ENCODE assay signal across 8 cellular contexts in genomic region chrX:109537324-109537665, GRCh38. TPM values are rescaled to one million over a fixed set of nuclear protein-coding genes. Genes with fewer than 3 reads are reported as not detected.
DNase-seq lines count a peak whose midpoint lies in the region; ATAC-seq and TF ChIP-seq lines count a peak whose summit lies in the region.

No MANE protein-coding gene starts in this region.

- H3K4me1 ChIP-seq in iPS-15b (ENCODE audit: control insufficient read depth, insufficient read depth, low read length), result no peaks in the 10 kb centered on the region
- no peaks in the 10 kb centered on the region for H3K4me1 ChIP-seq in smooth muscle cell (ENCODE audit: low read depth)

- H2AFZ ChIP-seq in smooth muscle cell (ENCODE audit: low read depth), result peak overlapping the region; percentile 71

- no peak for TF ChIP-seq POLR2A in GM18505 (IDR thresholded peaks at IDR 0.05; ENCODE audit: borderline replicate concordance, extremely low read depth, insufficient read depth, insufficient read length)

- peak overlapping the region; percentile 93 for H3K27ac ChIP-seq in smooth muscle cell (ENCODE audit: low read depth)

- H3K36me3 ChIP-seq in iPS-15b (ENCODE audit: control insufficient read depth, insufficient read depth, low read length), result no peaks in the 10 kb centered on the region
- H3K36me3 ChIP-seq in smooth muscle cell (ENCODE audit: low read depth), result no peaks in the 10 kb centered on the region

- no peaks in the 10 kb centered on the region for H3F3A ChIP-seq in smooth muscle cell (ENCODE audit: low read depth)

- TF ChIP-seq CTCF in smooth muscle cell (IDR thresholded peaks at IDR 0.05; ENCODE audit: borderline replicate concordance, insufficient read depth, poor library complexity, severe bottlenecking) (no peak), GM13977 (IDR thresholded peaks at IDR 0.05; ENCODE audit: extremely low read depth, insufficient read depth, missing control alignments) (no peak)

- ATAC-seq in GM18505 (IDR thresholded peaks at IDR 0.05; ENCODE audit: unreplicated experiment) (no peak), HG02870 (IDR thresholded peaks at IDR 0.05; ENCODE audit: unreplicated experiment) (no peak)

- H3K4me2 ChIP-seq in smooth muscle cell, result peak overlapping the region; percentile 77

- H3K9me3 ChIP-seq in iPS-15b (ENCODE audit: control insufficient read depth, insufficient read depth, low read length), result no peaks in the 10 kb centered on the region
- H3K9me3 ChIP-seq in smooth muscle cell (replicated peaks; ENCODE audit: low read depth), result no peaks in the 10 kb centered on the region

- H3K9ac ChIP-seq in iPS-15b (ENCODE audit: low read depth, low read length) (no peak overlapping the region), smooth muscle cell (ENCODE audit: low read depth) (peak overlapping the region; percentile 88)

- 42% methylated on average over 10 of the region's 10 CpGs for WGBS in smooth muscle cell (ENCODE audit: low lambda C conversion rate)

- peak overlapping the region; percentile 73 for H3K4me3 ChIP-seq in Jurkat, Clone E6-1 (ENCODE audit: low read length)
- H3K4me3 ChIP-seq in iPS-15b (ENCODE audit: low read depth, low read length) (peak overlapping the region; percentile 94), smooth muscle cell (peak overlapping the region; percentile 65)

- H3K27me3 ChIP-seq in iPS-15b (ENCODE audit: control insufficient read depth, insufficient read depth, low read length) (peaks cover 21% of the 10 kb centered on the region), smooth muscle cell (ENCODE audit: low read depth) (no peaks in the 10 kb centered on the region)

- peak; percentile 38 for DNase-seq in DMS79 treated with DMSO at 0.1 percent for 48 hours (lab: John Stamatoyannopoulos, UW)
- peak; percentile 2 for DNase-seq in Jurkat, Clone E6-1 (ENCODE audit: low read depth, low spot score)
- DNase-seq in amniotic stem cell (lab: John Stamatoyannopoulos, UW), result peak; percentile 32
- no peak for DNase-seq in smooth muscle cell (lab: John Stamatoyannopoulos, UW; ENCODE audit: unreplicated experiment)
- DNase-seq in GM13977 (ENCODE audit: low spot score), result no peak

- H4K20me1 ChIP-seq in smooth muscle cell (ENCODE audit: low read depth), result no peaks in the 10 kb centered on the region

- H3K79me2 ChIP-seq in smooth muscle cell (ENCODE audit: low read depth), result no peaks in the 10 kb centered on the region

- in situ Hi-C loops in GM13977 (cut with MboI; ENCODE audit: low pct_unique_long_range_greater_than_20kb, low sequenced_read_pairs, unreplicated experiment), result no loop called here

RNA-seq across cellular contexts. Expression of gene NXT2, which starts 0.7 kb away (rescaled TPM):
- polyA plus RNA-seq in Jurkat, Clone E6-1 (2012; ENCODE audit: insufficient read depth, insufficient read length), result 12.0 TPM
- total RNA-seq in smooth muscle cell, result 12.2 and 12.8 TPM in 2 replicates
- 4.4 and 4.7 TPM in 2 replicates for polyA plus RNA-seq in smooth muscle cell

RNA-seq across cellular contexts. Expression of gene GUCY2F, which starts 55.4 kb away (rescaled TPM):
- not detected for polyA plus RNA-seq in Jurkat, Clone E6-1 (2012; ENCODE audit: insufficient read depth, insufficient read length)
- 0.13 TPM in 1 of 2 replicates, not detected in the other for total RNA-seq in smooth muscle cell
- not detected in 2 replicates for polyA plus RNA-seq in smooth muscle cell

Comparison
In these comparisons a context has a peak if more than half of its experiments do, and no peak if none do; other contexts are left out.
1. DNase-seq: peak in DMS79 treated with DMSO at 0.1 percent for 48 hours (single experiment), Jurkat, Clone E6-1 (single experiment) and amniotic stem cell (single experiment); none in smooth muscle cell (single experiment) and GM13977 (single experiment).
2. Peak in every context shown above with its lines, with median percentiles within 50 percentile points of each other: H3K4me3 ChIP-seq.